Comparison of ENCODE assay signal across 8 cellular contexts in the genomic region with DNA sequence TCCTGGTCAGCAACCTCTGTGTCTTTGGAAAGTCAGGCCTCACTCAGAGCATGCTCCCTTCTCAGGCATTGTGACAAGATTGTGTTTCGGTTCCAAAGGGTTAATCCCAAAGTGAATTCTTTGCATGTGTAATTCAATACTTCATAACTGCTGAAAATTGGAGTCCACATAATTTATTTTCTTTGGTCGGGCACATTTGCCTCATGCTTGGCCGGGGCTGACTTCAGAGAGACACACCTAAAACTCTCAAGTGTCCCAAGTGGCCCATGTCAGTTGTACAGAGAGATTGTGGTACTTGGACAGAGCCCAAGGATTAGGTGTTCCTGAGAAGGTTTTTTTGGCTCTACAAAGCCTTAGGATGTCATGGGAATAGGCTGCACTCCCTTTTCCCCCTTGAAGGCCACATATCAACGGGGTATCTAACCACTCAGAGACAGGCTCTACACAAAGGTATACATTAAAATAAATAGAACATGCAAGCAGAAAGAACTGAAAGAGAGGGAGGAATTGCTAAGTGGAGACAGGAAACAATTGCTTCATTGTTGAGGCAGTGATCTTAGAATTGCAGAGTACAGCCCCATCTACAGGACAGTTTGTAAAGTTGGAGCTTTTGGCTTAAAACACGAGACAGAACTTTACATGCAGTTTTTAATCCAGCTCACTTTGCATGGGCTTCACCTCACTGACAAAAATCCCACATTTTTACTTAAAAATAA.
A peak's percentile ranks its signal among the peaks of the same experiment; 100 is the strongest.
DNase-seq lines count a peak whose midpoint lies in the region; ATAC-seq, FAIRE-seq and TF ChIP-seq lines count a peak whose summit lies in the region.

No MANE protein-coding gene starts in this region.

- H2AFZ ChIP-seq in OCI-LY1 (ENCODE audit: low read length) = peak overlapping the region; percentile 60

- H3F3A ChIP-seq in OCI-LY1 (ENCODE audit: insufficient read depth, low read length) = no peaks in the 10 kb centered on the region; the same call in 1 of the 2 replicates

- intact Hi-C loops in vagina (cut with DNase I) = loop anchor here (5.0 kb wide), 1 partner anchor 1235 kb away; no protein-coding TSS in a partner anchor

- ATAC-seq in GM21529 (IDR thresholded peaks at IDR 0.05; ENCODE audit: unreplicated experiment) = peak; percentile 28

- peak overlapping the region; percentile 74 for H3K9ac ChIP-seq in OCI-LY1 (ENCODE audit: low read length)

- H3K27me3 ChIP-seq in OCI-LY1 (ENCODE audit: insufficient read depth, low read length) = no peaks in the 10 kb centered on the region
- no peaks in the 10 kb centered on the region for H3K27me3 ChIP-seq in vagina

- H3K27ac ChIP-seq in OCI-LY1 (ENCODE audit: low read depth, low read length, poor library complexity, severe bottlenecking) (peak overlapping the region; percentile 96), vagina (peak overlapping the region; percentile 55)

- H3K4me2 ChIP-seq in OCI-LY1 (ENCODE audit: low read length) = peak overlapping the region; percentile 62

- H3K4me1 ChIP-seq in OCI-LY1 (ENCODE audit: insufficient read depth, low read length, severe bottlenecking) (peaks cover 69% of the 10 kb centered on the region), vagina (peaks cover 20% of the 10 kb centered on the region)

- no peak for FAIRE-seq in HTR-8/SVneo (lab: Jason Lieb, UNC)

- no peak for TF ChIP-seq POLR2A in vagina (IDR thresholded peaks at IDR 0.05)

- no peak overlapping the region for H3K4me3 ChIP-seq in OCI-LY1 (ENCODE audit: low read depth, low read length, poor library complexity, severe bottlenecking)
- no peak overlapping the region for H3K4me3 ChIP-seq in vagina

- H3K9me2 ChIP-seq in OCI-LY1 (ENCODE audit: low read depth, low read length) = no peaks in the 10 kb centered on the region

- no peaks in the 10 kb centered on the region for H3K79me2 ChIP-seq in OCI-LY1 (ENCODE audit: insufficient read depth, low read length)

- peak; percentile 80 for TF ChIP-seq CTCF in OCI-LY1 (IDR thresholded peaks at IDR 0.05; ENCODE audit: low read length)
- TF ChIP-seq CTCF in vagina (IDR thresholded peaks at IDR 0.05) = peak in 2 of 3 experiments; percentile 44 to 66

- no peaks in the 10 kb centered on the region for H3K9me3 ChIP-seq in OCI-LY1 (ENCODE audit: low read length)
- no peaks in the 10 kb centered on the region for H3K9me3 ChIP-seq in vagina

- H3K36me3 ChIP-seq in OCI-LY1 (ENCODE audit: insufficient read depth, low read length) (no peaks in the 10 kb centered on the region), vagina (no peaks in the 10 kb centered on the region)

- DNase-seq in DMS79 (lab: John Stamatoyannopoulos, UW) = peak; percentile 63
- peak; percentile 29 for DNase-seq in HTR-8/SVneo (ENCODE audit: insufficient read length, low spot score)
- DNase-seq in dermis blood vessel endothelial cell = peak; percentile 83
- DNase-seq in medulla oblongata (ENCODE audit: extremely low spot score) = peak; percentile 90
- no peak for DNase-seq in vagina (ENCODE audit: extremely low spot score in 2 of 2)
- no peak for DNase-seq in activated CD8-positive, alpha-beta memory T cell treated with anti-CD3 and anti-CD28 coated beads, Interleukin-2, amount 50 U/mL, for 48 hours

- H4K20me1 ChIP-seq in OCI-LY1 (ENCODE audit: insufficient read depth, low read length) = no peaks in the 10 kb centered on the region

Comparison
In these comparisons a context has a peak if more than half of its experiments do, and no peak if none do; other contexts are left out.
1. DNase-seq: peak in DMS79 (single experiment), HTR-8/SVneo (single experiment), dermis blood vessel endothelial cell (single experiment) and medulla oblongata (single experiment); none in vagina (0 of 2) and activated CD8-positive, alpha-beta memory T cell treated with anti-CD3 and anti-CD28 coated beads, Interleukin-2, amount 50 U/mL, for 48 hours (single experiment).